Comparison of ENCODE assay signal across 1 cellular context in the genomic region with DNA sequence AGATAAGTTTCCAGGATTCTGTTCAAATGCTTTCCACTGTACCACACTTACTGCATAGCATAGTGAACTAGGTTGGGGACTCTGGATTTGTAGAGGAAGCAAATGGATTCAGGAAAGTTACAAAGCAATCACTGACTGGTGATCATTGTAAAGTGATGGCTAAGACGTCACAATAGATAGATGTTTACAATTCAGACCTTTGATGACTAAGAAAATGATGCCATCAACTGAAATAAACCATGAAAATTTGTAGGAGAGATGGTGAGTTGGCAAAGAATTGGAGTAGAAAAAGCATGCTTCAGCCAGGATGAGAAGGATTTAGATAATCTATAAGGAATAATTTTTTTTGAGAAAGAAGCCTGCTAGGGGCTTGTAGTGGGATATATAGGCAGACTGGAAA.
TF ChIP-seq lines count a peak whose summit lies in the region.

No MANE protein-coding gene starts in this region.

TF ChIP-seq in IMR-90, 13 proteins besides CTCF, POLR2A, EP300 and RAD21 (continued from another document):
- TF ChIP-seq, protein P1, sequence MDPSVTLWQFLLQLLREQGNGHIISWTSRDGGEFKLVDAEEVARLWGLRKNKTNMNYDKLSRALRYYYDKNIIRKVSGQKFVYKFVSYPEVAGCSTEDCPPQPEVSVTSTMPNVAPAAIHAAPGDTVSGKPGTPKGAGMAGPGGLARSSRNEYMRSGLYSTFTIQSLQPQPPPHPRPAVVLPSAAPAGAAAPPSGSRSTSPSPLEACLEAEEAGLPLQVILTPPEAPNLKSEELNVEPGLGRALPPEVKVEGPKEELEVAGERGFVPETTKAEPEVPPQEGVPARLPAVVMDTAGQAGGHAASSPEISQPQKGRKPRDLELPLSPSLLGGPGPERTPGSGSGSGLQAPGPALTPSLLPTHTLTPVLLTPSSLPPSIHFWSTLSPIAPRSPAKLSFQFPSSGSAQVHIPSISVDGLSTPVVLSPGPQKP (IDR thresholded peaks at IDR 0.05; ENCODE audit: borderline replicate concordance, low read depth, low read length) = no peak
- no peak for TF ChIP-seq RFX5 (IDR thresholded peaks at IDR 0.05; ENCODE audit: low read depth, low read length)
- no peak for TF ChIP-seq CHD1 (IDR thresholded peaks at IDR 0.05; ENCODE audit: low read depth, low read length)
- TF ChIP-seq NFE2L2 (IDR thresholded peaks at IDR 0.05; ENCODE audit: low read depth, low read length) = no peak
- TF ChIP-seq MAFK (IDR thresholded peaks at IDR 0.05; ENCODE audit: low read depth, low read length) = no peak
- no peak for TF ChIP-seq MAZ (IDR thresholded peaks at IDR 0.05; ENCODE audit: borderline replicate concordance, low read depth, low read length)
- TF ChIP-seq, protein P2, sequence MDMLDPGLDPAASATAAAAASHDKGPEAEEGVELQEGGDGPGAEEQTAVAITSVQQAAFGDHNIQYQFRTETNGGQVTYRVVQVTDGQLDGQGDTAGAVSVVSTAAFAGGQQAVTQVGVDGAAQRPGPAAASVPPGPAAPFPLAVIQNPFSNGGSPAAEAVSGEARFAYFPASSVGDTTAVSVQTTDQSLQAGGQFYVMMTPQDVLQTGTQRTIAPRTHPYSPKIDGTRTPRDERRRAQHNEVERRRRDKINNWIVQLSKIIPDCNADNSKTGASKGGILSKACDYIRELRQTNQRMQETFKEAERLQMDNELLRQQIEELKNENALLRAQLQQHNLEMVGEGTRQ (IDR thresholded peaks at IDR 0.05; ENCODE audit: low read depth, low read length) = no peak
- no peak for TF ChIP-seq FOS (IDR thresholded peaks at IDR 0.05; ENCODE audit: low read depth, low read length)
